Comparison of ENCODE assay signal across 7 cellular contexts in the genomic region with DNA sequence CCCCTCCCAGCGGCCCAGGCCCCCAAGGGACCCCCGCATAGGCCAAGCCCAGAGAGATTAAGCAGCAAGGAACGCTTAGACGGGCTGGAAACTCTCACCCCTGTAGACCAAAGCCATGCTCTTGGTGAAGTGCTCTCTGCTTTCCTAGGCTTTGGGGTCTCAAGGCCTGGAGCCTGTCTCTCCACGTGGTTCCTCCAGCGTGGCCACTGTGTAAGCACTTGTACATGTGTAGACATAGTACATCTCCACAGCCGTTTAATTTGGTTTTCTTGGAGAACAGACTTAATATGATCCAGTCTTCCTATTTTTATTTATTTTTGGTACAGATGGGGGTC. TPM values are rescaled to one million over a fixed set of nuclear protein-coding genes. Genes with fewer than 3 reads are reported as not detected.
A peak's percentile ranks its signal among the peaks of the same experiment; 100 is the strongest.
DNase-seq lines count a peak whose midpoint lies in the region; ATAC-seq and TF ChIP-seq lines count a peak whose summit lies in the region.

No MANE protein-coding gene starts in this region.

- H3K9me3 ChIP-seq in ectodermal cell (ENCODE audit: control insufficient read depth, low read length) = no peaks in the 10 kb centered on the region
- H3K9me3 ChIP-seq in neutrophil = no peaks in the 10 kb centered on the region

- H3K4me3 ChIP-seq in ectodermal cell (ENCODE audit: insufficient read depth, low read depth, low read length) (peak overlapping the region; percentile 57), neutrophil (ENCODE audit: low read depth in 1 of 2, low read length in 1 of 2) (peak overlapping the region; percentile 73 to 76)

- no peak for TF ChIP-seq CTCF in neutrophil (IDR thresholded peaks at IDR 0.05)

- 92 to 93% methylated on average over 7 of the region's 7 CpGs for WGBS in ectodermal cell, 2 experiments

- peaks cover 14% of the 10 kb centered on the region for H3K27me3 ChIP-seq in ectodermal cell (ENCODE audit: control insufficient read depth, insufficient read depth, low read length, poor library complexity, severe bottlenecking)
- H3K27me3 ChIP-seq in neutrophil = no peaks in the 10 kb centered on the region

- no peaks in the 10 kb centered on the region for H3K4me1 ChIP-seq in ectodermal cell (ENCODE audit: control insufficient read depth, insufficient read depth, low read length)
- H3K4me1 ChIP-seq in neutrophil (ENCODE audit: control insufficient read depth in 1 of 2, insufficient read depth in 1 of 2, low read depth in 1 of 2, low read length in 1 of 2) = peaks cover 64 to 77% of the 10 kb centered on the region in 2 experiments

- DNase-seq in NCI-H2227 (lab: John Stamatoyannopoulos, UW; ENCODE audit: unreplicated experiment) (peak; percentile 80), activated gamma-delta T cell (lab: John Stamatoyannopoulos, UW) (no peak), ureter (ENCODE audit: low spot score) (no peak)

- H3K36me3 ChIP-seq in ectodermal cell (ENCODE audit: control insufficient read depth, insufficient read depth, low read length) (no peaks in the 10 kb centered on the region), neutrophil (no peaks in the 10 kb centered on the region)

- H3K27ac ChIP-seq in ectodermal cell (ENCODE audit: insufficient read depth, low read depth, low read length, poor library complexity, severe bottlenecking) (no peak overlapping the region), neutrophil (peak overlapping the region; percentile 88)

- ATAC-seq in GM21717 (IDR thresholded peaks at IDR 0.05; ENCODE audit: unreplicated experiment) = peak; percentile 6
- ATAC-seq in HG03457 (IDR thresholded peaks at IDR 0.05; ENCODE audit: unreplicated experiment) = no peak

RNA-seq across cellular contexts. Expression of a gene that starts 1.1 kb away (rescaled TPM):
- polyA plus RNA-seq in ectodermal cell (2013, experiment 1 of 4) = 5.4 TPM
- 6.5 TPM for polyA plus RNA-seq in ectodermal cell (2013, experiment 2 of 4)
- polyA plus RNA-seq in ectodermal cell (2013, experiment 3 of 4) = 4.3 TPM
- 4.8 TPM for polyA plus RNA-seq in ectodermal cell (2013, experiment 4 of 4)
- total RNA-seq in ureter = 17.0 TPM

RNA-seq across cellular contexts. Expression of a gene that starts 17.0 kb away (rescaled TPM):
- polyA plus RNA-seq in ectodermal cell (2013, experiment 1 of 4) = not detected
- 0.21 TPM for polyA plus RNA-seq in ectodermal cell (2013, experiment 2 of 4)
- polyA plus RNA-seq in ectodermal cell (2013, experiment 3 of 4) = 0.11 TPM
- 0.16 TPM for polyA plus RNA-seq in ectodermal cell (2013, experiment 4 of 4)
- 0.16 TPM for total RNA-seq in ureter

RNA-seq across cellular contexts. Expression of a gene that starts 17.7 kb away (rescaled TPM):
- polyA plus RNA-seq in ectodermal cell (2013, experiment 1 of 4) = 26.2 TPM
- 28.4 TPM for polyA plus RNA-seq in ectodermal cell (2013, experiment 2 of 4)
- 19.3 TPM for polyA plus RNA-seq in ectodermal cell (2013, experiment 3 of 4)
- polyA plus RNA-seq in ectodermal cell (2013, experiment 4 of 4) = 21.0 TPM
- 53.7 TPM for total RNA-seq in ureter

RNA-seq across cellular contexts. Expression of a gene that starts 26.9 kb away (rescaled TPM):
- 0.50 TPM for polyA plus RNA-seq in ectodermal cell (2013, experiment 1 of 4)
- polyA plus RNA-seq in ectodermal cell (2013, experiment 2 of 4) = 0.20 TPM
- polyA plus RNA-seq in ectodermal cell (2013, experiment 3 of 4) = 0.43 TPM
- polyA plus RNA-seq in ectodermal cell (2013, experiment 4 of 4) = 0.16 TPM
- 0.34 TPM for total RNA-seq in ureter
